1 cellular context compared by ENCODE assay signal in genomic region chr11:68013611-68014156, GRCh38.
TF ChIP-seq lines count a peak whose summit lies in the region.

No MANE protein-coding gene starts in this region.

TF ChIP-seq in K562, 482 proteins besides CTCF, POLR2A, EP300 and RAD21:
- TF ChIP-seq RBM25 (IDR thresholded peaks at IDR 0.05; ENCODE audit: low read depth, low read length, severe bottlenecking) (peak; percentile 82), ARHGAP35 (IDR thresholded peaks at IDR 0.05; ENCODE audit: partially characterized antibody) (no peak), KLF6 (CRISPR knock-in tag; IDR thresholded peaks at IDR 0.05; ENCODE audit: borderline replicate concordance) (no peak), BCOR (IDR thresholded peaks at IDR 0.05) (peak; percentile 40; the same call in 1 of the 2 replicates)
